10 cellular contexts compared by ENCODE assay signal in genomic region chr4:115274545-115274944, GRCh38.
A peak's percentile ranks its signal among the peaks of the same experiment; 100 is the strongest.
DNase-seq lines count a peak whose midpoint lies in the region; ATAC-seq, FAIRE-seq and TF ChIP-seq lines count a peak whose summit lies in the region.
"Had no signal": no experiment of that assay in that cellular context is flagged by ENCODE, and none has a peak within 500 bp of the region (broad histone marks: within the 10 kb centered on the region; RNA-seq: fewer than 3 reads in every experiment).

No MANE protein-coding gene starts in this region.

- H3K27ac ChIP-seq in KMS-11: no peak overlapping the region

- H2AFZ ChIP-seq in KMS-11 (ENCODE audit: low read depth): no peak overlapping the region

- H3K27me3 ChIP-seq in KMS-11 (ENCODE audit: insufficient read depth, low read depth): no peaks in the 10 kb centered on the region

- H3K79me2 ChIP-seq in KMS-11 (ENCODE audit: insufficient read depth, low read depth): no peaks in the 10 kb centered on the region

- H3K4me3 ChIP-seq in KMS-11 (IDR thresholded peaks at IDR 0.05; ENCODE audit: insufficient read depth, low read depth, low read length): no peak overlapping the region

- H3K9ac ChIP-seq in KMS-11: no peak overlapping the region

- peak; percentile 85 for FAIRE-seq in endometrium (lab: Jason Lieb, UNC)

- no peak for DNase-seq in NCI-H187 (lab: John Stamatoyannopoulos, UW)
- no peak for DNase-seq in NCI-H524 treated with DMSO at 0.1 percent for 48 hours (lab: John Stamatoyannopoulos, UW)
- DNase-seq in SW480 (ENCODE audit: low spot score): no peak
- DNase-seq in NCI-H1417 treated with DMSO at 0.1 percent for 48 hours (lab: John Stamatoyannopoulos, UW): no peak
- DNase-seq: activated CD4-positive, alpha-beta T cell treated with anti-CD3 and anti-CD28 coated beads for 4 hours; stimulated activated naive CD4-positive, alpha-beta T cell treated with Interleukin-2 at 50 U/mL for 16 hours had no signal

- no peaks in the 10 kb centered on the region for H4K20me1 ChIP-seq in KMS-11 (ENCODE audit: insufficient read depth)

- H3K36me3 ChIP-seq in KMS-11 (ENCODE audit: insufficient read depth): no peaks in the 10 kb centered on the region

- no peak for TF ChIP-seq CTCF in KMS-11 (conservative IDR thresholded peaks at IDR 0.05; ENCODE audit: low read depth, low read length)

- ATAC-seq in GM18907 (IDR thresholded peaks at IDR 0.05; ENCODE audit: unreplicated experiment) (peak; percentile 74), HG02759 (IDR thresholded peaks at IDR 0.05; ENCODE audit: unreplicated experiment) (peak; percentile 58)

- peaks cover 39% of the 10 kb centered on the region for H3K4me1 ChIP-seq in KMS-11 (ENCODE audit: low read depth, poor library complexity, severe bottlenecking)

- peak overlapping the region; percentile 69 for H3K4me2 ChIP-seq in KMS-11
